Comparison of ENCODE assay signal across 22 cellular contexts in the genomic region with DNA sequence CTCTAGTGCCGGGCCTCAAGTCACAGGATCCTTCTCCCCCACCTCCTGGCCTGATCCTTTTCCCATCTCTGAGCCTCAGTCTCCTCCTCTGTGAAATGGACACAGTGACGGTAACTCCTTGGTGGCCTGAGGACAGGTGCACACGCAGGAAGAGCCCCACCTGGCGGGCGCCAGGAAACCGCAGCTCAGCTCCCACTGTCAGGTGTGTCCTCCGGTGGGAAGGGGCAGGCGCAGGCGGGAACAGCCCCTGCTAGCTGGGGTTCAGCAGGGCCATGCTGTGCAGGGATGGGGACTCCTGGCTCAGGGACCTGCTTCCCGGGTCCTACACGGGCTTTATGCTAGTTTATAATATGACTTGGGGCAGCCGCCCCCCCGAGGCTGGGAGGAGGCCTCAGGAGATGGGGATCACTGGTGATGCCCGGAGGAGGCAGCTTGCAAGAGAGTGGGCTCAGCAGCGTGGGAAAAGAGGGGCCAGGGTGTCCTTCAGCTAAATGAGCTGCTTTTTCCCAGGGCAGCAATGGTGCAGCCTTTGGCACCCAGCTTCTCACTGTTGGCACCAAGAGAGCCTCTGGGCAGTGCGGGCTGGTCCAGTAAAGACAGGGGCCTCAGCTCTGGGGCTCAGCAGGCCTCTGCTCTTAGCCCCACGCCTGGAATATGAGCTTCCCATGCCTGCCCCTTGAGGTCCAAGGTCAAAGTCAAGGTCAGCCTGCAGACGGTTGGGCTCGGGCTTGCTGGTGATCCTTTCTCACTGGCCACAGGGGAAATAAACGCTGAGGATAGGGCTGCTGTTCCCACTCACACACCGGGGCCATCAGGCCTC.
DNase-seq lines count a peak whose midpoint lies in the region; ATAC-seq and TF ChIP-seq lines count a peak whose summit lies in the region.
"Had no signal": no experiment of that assay in that cellular context is flagged by ENCODE, and none has a peak within 500 bp of the region (broad histone marks: within the 10 kb centered on the region; RNA-seq: fewer than 3 reads in every experiment).

No MANE protein-coding gene starts in this region.

- no peaks in the 10 kb centered on the region for H3K4me1 ChIP-seq in endodermal cell (ENCODE audit: control insufficient read depth, insufficient read depth, low read length)

- TF ChIP-seq CTCF in LNCaP clone FGC (IDR thresholded peaks at IDR 0.05; ENCODE audit: control insufficient read depth, extremely low read depth, insufficient read depth) (peak; percentile 16; the same call in 1 of the 2 replicates), endodermal cell (conservative IDR thresholded peaks at IDR 0.05) (peak; percentile 48)

- no peak overlapping the region for H3K27ac ChIP-seq in endodermal cell (ENCODE audit: low read depth, low read length)
- H3K27ac ChIP-seq: KMS-11, left lung, ovary, stomach, upper lobe of right lung had no signal

- no peaks in the 10 kb centered on the region for H3K4me1 Mint-ChIP-seq in activated CD8-positive, alpha-beta memory T cell treated with anti-CD3 and anti-CD28 coated beads, Interleukin-2, amount 10 ng/mL, durations not matched to agents 7 days and 5 days
- H3K4me1 Mint-ChIP-seq in endodermal cell = peaks cover 12% of the 10 kb centered on the region
- H3K4me1 Mint-ChIP-seq: CD4-positive, alpha-beta memory T cell had no signal

- CTCF ChIA-PET in activated CD8-positive, alpha-beta memory T cell treated with anti-CD3 and anti-CD28 coated beads, Interleukin-2, amount 10 ng/mL, durations not matched to agents 7 days and 5 days (lab: Charles Lee) = no interaction called here

- no peak overlapping the region for H3K27ac Mint-ChIP-seq in activated CD8-positive, alpha-beta memory T cell treated with anti-CD3 and anti-CD28 coated beads, Interleukin-2, amount 10 ng/mL, durations not matched to agents 7 days and 5 days
- no peak overlapping the region for H3K27ac Mint-ChIP-seq in endodermal cell
- H3K27ac Mint-ChIP-seq: activated T-helper 2 cell treated with anti-CD3 and anti-CD28 coated beads, Interferon-gamma antibody, Interleukin-2, Interleukin-4, amounts not matched to agents 10 μg/mL and 5 μg/mL and 100 μg/mL, durations not matched to agents 14 hours and 24 hours and 36 hours; CD4-positive, alpha-beta memory T cell; dendritic cell treated with granulocyte-macrophage colony-stimulating factor and Interleukin-4, amounts not matched to agents 40 ng/mL and 50 ng/mL, for 4 days had no signal

- no peaks in the 10 kb centered on the region for H3K9me3 Mint-ChIP-seq in activated CD8-positive, alpha-beta memory T cell treated with anti-CD3 and anti-CD28 coated beads, Interleukin-2, amount 10 ng/mL, durations not matched to agents 7 days and 5 days (ENCODE audit: low read depth)
- H3K9me3 Mint-ChIP-seq in endodermal cell = no peaks in the 10 kb centered on the region
- H3K9me3 Mint-ChIP-seq: activated T-helper 2 cell treated with anti-CD3 and anti-CD28 coated beads, Interferon-gamma antibody, Interleukin-2, Interleukin-4, amounts not matched to agents 10 μg/mL and 5 μg/mL and 100 μg/mL, durations not matched to agents 14 hours and 24 hours and 36 hours; CD4-positive, alpha-beta memory T cell; dendritic cell treated with granulocyte-macrophage colony-stimulating factor and Interleukin-4, amounts not matched to agents 40 ng/mL and 50 ng/mL, for 4 days had no signal

- no peak overlapping the region for H3K4me3 Mint-ChIP-seq in activated CD8-positive, alpha-beta memory T cell treated with anti-CD3 and anti-CD28 coated beads, Interleukin-2, amount 10 ng/mL, durations not matched to agents 7 days and 5 days
- no peak overlapping the region for H3K4me3 Mint-ChIP-seq in endodermal cell
- H3K4me3 Mint-ChIP-seq: CD4-positive, alpha-beta memory T cell; dendritic cell treated with granulocyte-macrophage colony-stimulating factor and Interleukin-4, amounts not matched to agents 40 ng/mL and 50 ng/mL, for 4 days had no signal

- no peaks in the 10 kb centered on the region for H3K9me3 ChIP-seq in endodermal cell (ENCODE audit: control insufficient read depth, low read length)
- H3K9me3 ChIP-seq: left lung, ovary, stomach, upper lobe of right lung had no signal

- whole genome bisulfite sequencing in endodermal cell (ENCODE audit: insufficient coverage in 1 of 2, insufficient read length in 1 of 2), 2 experiments = 90 to 92% methylated on average over 13 to 21 of the region's 21 CpGs

- no peaks in the 10 kb centered on the region for H3K36me3 ChIP-seq in endodermal cell (ENCODE audit: control insufficient read depth, insufficient read depth, low read length)
- H3K36me3 ChIP-seq: left lung, ovary, stomach, upper lobe of right lung had no signal

- no peaks in the 10 kb centered on the region for H3K27me3 Mint-ChIP-seq in activated CD8-positive, alpha-beta memory T cell treated with anti-CD3 and anti-CD28 coated beads, Interleukin-2, amount 10 ng/mL, durations not matched to agents 7 days and 5 days
- peaks cover 12% of the 10 kb centered on the region for H3K27me3 Mint-ChIP-seq in endodermal cell (ENCODE audit: insufficient read depth)

- no peak overlapping the region for H3K9ac ChIP-seq in endodermal cell (ENCODE audit: extremely low read depth, low read length, poor library complexity, severe bottlenecking)
- H3K9ac ChIP-seq: KMS-11 had no signal

- no peaks in the 10 kb centered on the region for H3K36me3 Mint-ChIP-seq in activated CD8-positive, alpha-beta memory T cell treated with anti-CD3 and anti-CD28 coated beads, Interleukin-2, amount 10 ng/mL, durations not matched to agents 7 days and 5 days
- no peaks in the 10 kb centered on the region for H3K36me3 Mint-ChIP-seq in endodermal cell (ENCODE audit: low read depth)
- H3K36me3 Mint-ChIP-seq: CD4-positive, alpha-beta memory T cell had no signal

- no peaks in the 10 kb centered on the region for H3K27me3 ChIP-seq in endodermal cell (ENCODE audit: control insufficient read depth, insufficient read depth, low read length, poor library complexity, severe bottlenecking)
- H3K27me3 ChIP-seq: ovary, upper lobe of right lung had no signal

- no peak overlapping the region for H3K4me3 ChIP-seq in LNCaP clone FGC (ENCODE audit: low read depth, low read length)
- no peak overlapping the region for H3K4me3 ChIP-seq in endodermal cell (ENCODE audit: low read length)
- H3K4me3 ChIP-seq: left lung, ovary, stomach, upper lobe of right lung had no signal

- intact Hi-C loops in sciatic nerve (cut with DNase I) = no loop called here

- DNase-seq in activated CD8-positive, alpha-beta memory T cell treated with anti-CD3 and anti-CD28 coated beads, Interleukin-2, amount 10 ng/mL, durations not matched to agents 7 days and 5 days = peak; percentile 15
- DNase-seq in activated CD8-positive, alpha-beta memory T cell treated with anti-CD3 and anti-CD28 coated beads, Interleukin-2, amount 50 U/mL, for 4 hours = no peak
- no peak for DNase-seq in LNCaP clone FGC (ENCODE audit: low read depth)
- DNase-seq in endodermal cell = no peak
- peak; percentile 55 for DNase-seq in sciatic nerve (ENCODE audit: low spot score)
- DNase-seq in NCI-H1694 (lab: John Stamatoyannopoulos, UW) = no peak
- DNase-seq in medulla oblongata (ENCODE audit: extremely low spot score) = no peak
- DNase-seq: CD4-positive, alpha-beta memory T cell; DND-41; foreskin fibroblast; NCI-H1105 treated with DMSO at 0.1 percent for 48 hours; NK-92 treated with Interleukin-12 subunit alpha and Interleukin-12 subunit beta, amount 100 ng/mL, for 24 hours; ovary; stomach; T-helper 9 cell; upper lobe of right lung had no signal

- no peak for ATAC-seq in activated CD8-positive, alpha-beta memory T cell treated with anti-CD3 and anti-CD28 coated beads, Interleukin-2, amount 10 ng/mL, durations not matched to agents 7 days and 5 days
- ATAC-seq in sciatic nerve (peak; percentile 2), HG03378 (IDR thresholded peaks at IDR 0.05; ENCODE audit: unreplicated experiment) (no peak)
- ATAC-seq: activated CD4-positive, CD25-positive, alpha-beta regulatory T cell treated with anti-CD3 and anti-CD28 coated beads, Interleukin-2, amount 50 U/mL, for 24 hours; left lung; upper lobe of right lung had no signal

Comparison
In these comparisons a context has a peak if more than half of its experiments do, and no peak if none do; other contexts are left out.
1. DNase-seq: peak in activated CD8-positive, alpha-beta memory T cell treated with anti-CD3 and anti-CD28 coated beads, Interleukin-2, amount 10 ng/mL, durations not matched to agents 7 days and 5 days (single experiment) and sciatic nerve (single experiment); none in activated CD8-positive, alpha-beta memory T cell treated with anti-CD3 and anti-CD28 coated beads, Interleukin-2, amount 50 U/mL, for 4 hours (single experiment), LNCaP clone FGC (single experiment), endodermal cell (single experiment), NCI-H1694 (single experiment) and medulla oblongata (single experiment).